16 cellular contexts compared by ENCODE assay signal in the genomic region with DNA sequence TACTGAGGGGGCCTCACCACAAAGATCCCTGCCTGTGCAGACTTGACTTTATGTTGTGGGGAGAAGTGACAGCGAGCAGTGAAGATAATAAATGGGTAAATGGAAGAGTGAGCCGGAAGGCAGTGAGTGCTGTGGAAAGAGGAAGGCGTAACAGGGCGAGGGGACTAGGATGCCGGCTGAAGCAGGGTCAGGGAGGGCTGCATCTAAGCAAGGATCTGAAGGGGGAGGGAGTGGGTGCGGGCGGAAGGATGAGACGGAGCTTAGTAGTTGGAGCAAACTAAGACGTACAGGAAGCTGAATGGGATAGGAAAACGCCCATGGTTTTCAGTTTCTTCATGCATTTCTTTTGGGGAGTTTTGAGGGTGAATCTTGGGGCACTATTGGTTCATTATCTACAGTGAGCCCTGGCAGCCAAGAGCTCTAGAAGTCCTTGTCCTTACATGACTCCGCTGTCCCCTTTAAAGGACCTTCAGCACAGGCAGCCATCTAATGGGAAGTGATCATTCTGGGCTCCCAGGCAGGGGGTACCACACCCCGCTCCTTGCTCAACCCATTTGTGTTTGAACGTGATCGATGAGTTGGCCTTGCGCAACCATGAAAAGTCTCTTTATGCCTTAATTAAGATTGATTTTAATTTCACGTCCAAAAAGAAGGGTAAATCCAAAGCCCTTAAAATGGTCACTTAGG. TPM values are rescaled to one million over a fixed set of nuclear protein-coding genes. Genes with fewer than 3 reads are reported as not detected.
DNase-seq lines count a peak whose midpoint lies in the region; ATAC-seq and TF ChIP-seq lines count a peak whose summit lies in the region.
"Had no signal": no experiment of that assay in that cellular context is flagged by ENCODE, and none has a peak within 500 bp of the region (broad histone marks: within the 10 kb centered on the region; RNA-seq: fewer than 3 reads in every experiment).

No MANE protein-coding gene starts in this region.

- ATAC-seq in Right ventricle myocardium superior (ENCODE audit: poor library complexity), result peak; percentile 55
- no peak for ATAC-seq in left cardiac atrium
- ATAC-seq in activated naive CD4-positive, alpha-beta T cell treated with anti-CD3 and anti-CD28 coated beads, Interleukin-2, amount 50 U/mL, for 72 hours, result peak in 1 of 2 donors; percentile 7
- no peak for ATAC-seq in sciatic nerve
- ATAC-seq: esophagus mucosa had no signal

- peak; percentile 59 for DNase-seq in Right ventricle myocardium superior
- DNase-seq in left cardiac atrium, result no peak
- peak; percentile 75 to 77 for DNase-seq in NOMO-1 (lab: John Stamatoyannopoulos, UW; ENCODE audit: unreplicated experiment in 2 of 2)
- DNase-seq in activated naive CD4-positive, alpha-beta T cell treated with anti-CD3 and anti-CD28 coated beads, Interleukin-2, amount 50 U/mL, for 72 hours (ENCODE audit: low spot score in 2 of 2), result no peak
- DNase-seq in type B pancreatic cell (ENCODE audit: extremely low spot score, unreplicated experiment), result no peak
- DNase-seq in sciatic nerve (ENCODE audit: low spot score), result no peak
- DNase-seq in stimulated activated CD8-positive, alpha-beta memory T cell treated with anti-CD3 and anti-CD28 coated beads, Interleukin-4, amount 100 ng/mL, for 48 hours, result no peak
- DNase-seq: activated CD8-positive, alpha-beta memory T cell treated with anti-CD3 and anti-CD28 coated beads, Interleukin-2, amount 50 U/mL, for 4 hours; DMS79 treated with DMSO at 0.1 percent for 48 hours; GM23248; head of caudate nucleus; kidney; NCI-H1092; ovary; stimulated activated naive CD4-positive, alpha-beta T cell treated with Interleukin-2 at 50 U/mL for 16 hours had no signal

- no peaks in the 10 kb centered on the region for H3K27me3 Mint-ChIP-seq in type B pancreatic cell

- intact Hi-C loops in Right ventricle myocardium superior (cut with DNase I) (no loop called here), left cardiac atrium (cut with DNase I) (no loop called here), sciatic nerve (cut with DNase I) (loop anchor here (10.0 kb wide), 1 partner anchor 152 kb away; no protein-coding TSS in a partner anchor)

- no peak for TF ChIP-seq CTCF in type B pancreatic cell (conservative IDR thresholded peaks at IDR 0.05)

- peaks cover 17% of the 10 kb centered on the region for H3K4me1 Mint-ChIP-seq in type B pancreatic cell (ENCODE audit: unreplicated experiment)

- peak overlapping the region; percentile 76 to 82 for H3K27ac Mint-ChIP-seq in activated naive CD4-positive, alpha-beta T cell treated with anti-CD3 and anti-CD28 coated beads, Interleukin-2, amount 50 U/mL, for 72 hours
- H3K27ac Mint-ChIP-seq in type B pancreatic cell, result peak overlapping the region; percentile 49

- H3K36me3 Mint-ChIP-seq in activated naive CD4-positive, alpha-beta T cell treated with anti-CD3 and anti-CD28 coated beads, Interleukin-2, amount 50 U/mL, for 72 hours, result peaks cover 5 to 10% of the 10 kb centered on the region in 2 donors
- H3K36me3 Mint-ChIP-seq in type B pancreatic cell, result peaks cover 4% of the 10 kb centered on the region

- H3K9me3 Mint-ChIP-seq in activated naive CD4-positive, alpha-beta T cell treated with anti-CD3 and anti-CD28 coated beads, Interleukin-2, amount 50 U/mL, for 72 hours, result no peaks in the 10 kb centered on the region
- H3K9me3 Mint-ChIP-seq in type B pancreatic cell, result no peaks in the 10 kb centered on the region

- peak overlapping the region; percentile 2 for H3K4me3 Mint-ChIP-seq in type B pancreatic cell

RNA-seq across cellular contexts. Expression of a gene that starts 10.4 kb away (rescaled TPM):
- total RNA-seq in Right ventricle myocardium superior, result 18.6 TPM
- 10 to 100 TPM; 23.7 to 34.7 TPM for total RNA-seq in left cardiac atrium
- total RNA-seq in activated naive CD4-positive, alpha-beta T cell treated with anti-CD3 and anti-CD28 coated beads, Interleukin-2, amount 50 U/mL, for 72 hours, result 10 to 100 TPM; 38.2 to 57.2 TPM
- total RNA-seq in type B pancreatic cell (ENCODE audit: low replicate concordance), result 54.7 and 67.2 TPM in 2 replicates
- 50.3 TPM for total RNA-seq in sciatic nerve

RNA-seq across cellular contexts. Expression of a gene that starts 38.1 kb away (rescaled TPM):
- total RNA-seq in Right ventricle myocardium superior (13.7 TPM), left cardiac atrium (10 to 100 TPM; 15.1 to 18.5 TPM), type B pancreatic cell (ENCODE audit: low replicate concordance) (86.9 and 157 TPM in 2 replicates), sciatic nerve (39.0 TPM)
- total RNA-seq in activated naive CD4-positive, alpha-beta T cell treated with anti-CD3 and anti-CD28 coated beads, Interleukin-2, amount 50 U/mL, for 72 hours, result 100 to 1,000 TPM in 1 of 2 donors, 10 to 100 TPM in 1; 59.0 to 114 TPM

RNA-seq across cellular contexts. Expression of a gene that starts 49.5 kb away (rescaled TPM):
- total RNA-seq in Right ventricle myocardium superior, result 4.1 TPM
- total RNA-seq in left cardiac atrium, result 1 to 10 TPM in 1 of 2 donors, under 1 TPM in 1; 0.58 to 3.2 TPM
- 1 to 10 TPM; 3.4 to 4.0 TPM for total RNA-seq in activated naive CD4-positive, alpha-beta T cell treated with anti-CD3 and anti-CD28 coated beads, Interleukin-2, amount 50 U/mL, for 72 hours
- total RNA-seq in type B pancreatic cell (ENCODE audit: low replicate concordance), result 3.4 and 4.2 TPM in 2 replicates
- 3.6 TPM for total RNA-seq in sciatic nerve

Comparison
In these comparisons a context has a peak if more than half of its experiments do, and no peak if none do; other contexts are left out.
1. DNase-seq: peak in Right ventricle myocardium superior (single experiment) and NOMO-1 (2 of 2); none in left cardiac atrium (single experiment), activated naive CD4-positive, alpha-beta T cell treated with anti-CD3 and anti-CD28 coated beads, Interleukin-2, amount 50 U/mL, for 72 hours (0 of 2), type B pancreatic cell (single experiment), sciatic nerve (single experiment) and stimulated activated CD8-positive, alpha-beta memory T cell treated with anti-CD3 and anti-CD28 coated beads, Interleukin-4, amount 100 ng/mL, for 48 hours (single experiment).